In the genomic region with DNA sequence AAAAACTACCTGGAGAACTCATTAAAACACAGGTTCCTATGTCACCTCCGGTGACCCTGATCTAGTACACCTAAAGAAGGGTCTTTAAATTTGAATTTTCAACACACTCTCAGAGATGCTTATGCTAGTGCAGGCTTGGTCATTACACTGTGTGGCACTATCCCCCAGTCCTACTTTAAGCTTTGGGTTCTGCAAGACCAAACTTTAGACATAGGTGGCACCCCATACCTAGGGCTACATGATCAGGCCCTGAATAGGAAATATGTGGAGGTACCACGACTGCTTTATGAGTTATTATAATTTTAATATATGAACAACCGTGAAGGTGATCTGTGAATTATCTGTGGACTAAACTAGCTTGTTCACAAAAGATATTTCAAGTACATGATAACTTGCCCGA, we compare ENCODE assay signal across 7 cellular contexts.
"Had no signal": no experiment of that assay in that cellular context is flagged by ENCODE, and none has a peak within 500 bp of the region (broad histone marks: within the 10 kb centered on the region; RNA-seq: fewer than 3 reads in every experiment).

No MANE protein-coding gene starts in this region.

- H3K27ac ChIP-seq: HL-60, KMS-11 had no signal

- H3K4me2 ChIP-seq: GM23338, KMS-11 had no signal

- H3K4me3 ChIP-seq: GM23338 had no signal

- H3K9ac ChIP-seq: KMS-11 had no signal

- ATAC-seq: GM23338, HepG2 had no signal

- DNase-seq: H9, HCEC 1CT, KBM-7 had no signal
